ENCODE assay signal across 8 cellular contexts in the genomic region with DNA sequence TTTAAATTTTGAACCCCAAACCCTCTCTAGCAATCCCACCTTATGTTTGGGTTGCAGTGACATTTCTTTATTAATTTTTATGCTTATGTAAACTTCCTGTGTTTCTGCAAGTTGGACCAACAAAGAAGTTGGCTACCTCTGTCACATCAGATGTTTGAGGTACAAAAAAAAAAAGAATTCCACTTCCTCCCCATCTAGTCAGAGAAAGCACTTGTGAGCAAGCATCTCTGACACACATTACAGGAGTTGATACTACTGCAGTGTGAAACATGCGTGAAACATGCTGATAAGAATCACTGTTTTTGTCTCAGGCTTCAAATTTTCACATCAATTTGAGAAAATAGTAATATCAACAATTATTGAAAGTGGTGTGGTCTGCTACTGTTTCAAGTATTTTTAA. TPM values are rescaled to one million over a fixed set of nuclear protein-coding genes. Genes with fewer than 3 reads are reported as not detected.
A peak's percentile ranks its signal among the peaks of the same experiment; 100 is the strongest.
DNase-seq lines count a peak whose midpoint lies in the region; ATAC-seq, FAIRE-seq and TF ChIP-seq lines count a peak whose summit lies in the region.

No MANE protein-coding gene starts in this region.

- POLR2A ChIA-PET in A549 (lab: Yijun Ruan, JAX): no interaction called here

- H3K9ac ChIP-seq in kidney (ENCODE audit: low read length in 2 of 2): peak overlapping the region in 1 of 2 donors; percentile 62

- no peak for TF ChIP-seq RAD21 in A549 (conservative IDR thresholded peaks at IDR 0.05 in 1 of 2, IDR thresholded peaks at IDR 0.05 in 1 of 2)

- peaks cover 0 to 2% of the 10 kb centered on the region in 2 donors for H3K36me3 ChIP-seq in kidney (ENCODE audit: control insufficient read depth in 1 of 2, insufficient read depth in 2 of 2, low read length in 2 of 2)

- ATAC-seq in A549 (no peak), GM18868 (IDR thresholded peaks at IDR 0.05; ENCODE audit: unreplicated experiment) (peak; percentile 26), HG02759 (IDR thresholded peaks at IDR 0.05; ENCODE audit: unreplicated experiment) (no peak)

- WGBS in A549 (ENCODE audit: missing lambda C conversion rate): 38% methylated on average over 1 of the region's 1 CpG

- H3K27ac ChIP-seq in A549: peak overlapping the region; percentile 95 to 99; a peak in 4 of 6 replicates
- H3K27ac ChIP-seq in kidney (ENCODE audit: low read depth in 2 of 2, low read length in 2 of 2): peak overlapping the region; percentile 89 to 90

- peak overlapping the region; percentile 96 for H3K27ac Mint-ChIP-seq in activated T-helper 1 cell treated with anti-CD3 and anti-CD28 coated beads, Interleukin-12 subunit alpha, Interleukin-12 subunit beta, Interleukin-2, Interleukin-4 antibody, amounts not matched to agents 30 ng/mL and 10 ng/mL and 1 ng/mL, durations not matched to agents 14 hours and 24 hours and 36 hours

- CTCF ChIA-PET in A549 (lab: Yijun Ruan, JAX): interaction anchor here (1.1 kb wide), 1 partner anchor 18 kb away, joined by 3 read pairs; no protein-coding TSS in a partner anchor

- FAIRE-seq in A549 (lab: Jason Lieb, UNC) (no peak), kidney (lab: Jason Lieb, UNC) (no peak), frontal cortex (lab: Jason Lieb, UNC) (no peak)

- peak overlapping the region; percentile 92 for H3K4me3 Mint-ChIP-seq in activated T-helper 1 cell treated with anti-CD3 and anti-CD28 coated beads, Interleukin-12 subunit alpha, Interleukin-12 subunit beta, Interleukin-2, Interleukin-4 antibody, amounts not matched to agents 30 ng/mL and 10 ng/mL and 1 ng/mL, durations not matched to agents 14 hours and 24 hours and 36 hours

- no peak for TF ChIP-seq POLR2A in A549 (IDR thresholded peaks at IDR 0.05; ENCODE audit: low read length)

- H3K4me3 ChIP-seq in A549 (peak overlapping the region; percentile 74; the same call in 2 of the 3 replicates), kidney (ENCODE audit: low read length in 2 of 2) (peak overlapping the region in 1 of 2 donors; percentile 73)

- H3K27me3 Mint-ChIP-seq in activated T-helper 1 cell treated with anti-CD3 and anti-CD28 coated beads, Interleukin-12 subunit alpha, Interleukin-12 subunit beta, Interleukin-2, Interleukin-4 antibody, amounts not matched to agents 30 ng/mL and 10 ng/mL and 1 ng/mL, durations not matched to agents 14 hours and 24 hours and 36 hours (ENCODE audit: insufficient read depth): peaks cover 2% of the 10 kb centered on the region

- H3K9me3 Mint-ChIP-seq in activated T-helper 1 cell treated with anti-CD3 and anti-CD28 coated beads, Interleukin-12 subunit alpha, Interleukin-12 subunit beta, Interleukin-2, Interleukin-4 antibody, amounts not matched to agents 30 ng/mL and 10 ng/mL and 1 ng/mL, durations not matched to agents 14 hours and 24 hours and 36 hours: no peaks in the 10 kb centered on the region

- TF ChIP-seq EP300 in A549 (IDR thresholded peaks at IDR 0.05): no peak

- no peaks in the 10 kb centered on the region for H3K9me3 ChIP-seq in A549
- H3K9me3 ChIP-seq in kidney (ENCODE audit: control insufficient read depth in 1 of 2, low read length in 2 of 2): no peaks in the 10 kb centered on the region

- TF ChIP-seq CTCF in A549 (IDR thresholded peaks at IDR 0.05) (no peak), kidney (IDR thresholded peaks at IDR 0.05; ENCODE audit: borderline replicate concordance, extremely low read depth, insufficient read depth) (no peak)

- H3K36me3 Mint-ChIP-seq in activated T-helper 1 cell treated with anti-CD3 and anti-CD28 coated beads, Interleukin-12 subunit alpha, Interleukin-12 subunit beta, Interleukin-2, Interleukin-4 antibody, amounts not matched to agents 30 ng/mL and 10 ng/mL and 1 ng/mL, durations not matched to agents 14 hours and 24 hours and 36 hours (ENCODE audit: low read depth): peaks cover 17% of the 10 kb centered on the region

- H3K4me1 Mint-ChIP-seq in activated T-helper 1 cell treated with anti-CD3 and anti-CD28 coated beads, Interleukin-12 subunit alpha, Interleukin-12 subunit beta, Interleukin-2, Interleukin-4 antibody, amounts not matched to agents 30 ng/mL and 10 ng/mL and 1 ng/mL, durations not matched to agents 14 hours and 24 hours and 36 hours (ENCODE audit: low read depth): peaks cover 46% of the 10 kb centered on the region

- H3K4me1 ChIP-seq in A549: peaks cover 23% of the 10 kb centered on the region
- H3K4me1 ChIP-seq in kidney (ENCODE audit: control insufficient read depth in 1 of 2, insufficient read depth in 1 of 2, low read depth in 1 of 2, low read length in 2 of 2): peaks cover 0 to 7% of the 10 kb centered on the region in 2 donors

- DNase-seq in A549 (ENCODE audit: low read depth in 1 of 2, low spot score in 1 of 2) (no peak), kidney (no peak), frontal cortex (ENCODE audit: low spot score in 2 of 2) (no peak), NCI-H2081 (lab: John Stamatoyannopoulos, UW) (no peak), NCI-H2029 (lab: John Stamatoyannopoulos, UW) (no peak)
- peak; percentile 14 for DNase-seq in activated T-helper 1 cell treated with anti-CD3 and anti-CD28 coated beads, Interleukin-12 subunit alpha, Interleukin-12 subunit beta, Interleukin-2, Interleukin-4 antibody, amounts not matched to agents 30 ng/mL and 10 ng/mL and 1 ng/mL, durations not matched to agents 14 hours and 24 hours and 36 hours (ENCODE audit: low spot score)

- H3K4me2 ChIP-seq in A549: peak overlapping the region; percentile 83

- intact Hi-C loops in activated T-helper 1 cell treated with anti-CD3 and anti-CD28 coated beads, Interleukin-12 subunit alpha, Interleukin-12 subunit beta, Interleukin-2, Interleukin-4 antibody, amounts not matched to agents 30 ng/mL and 10 ng/mL and 1 ng/mL, durations not matched to agents 14 hours and 24 hours and 36 hours (cut with micrococcal nuclease): loop anchor here (1.0 to 2.0 kb wide), 5 partner anchors 11 to 82 kb away; no protein-coding TSS in a partner anchor
- intact Hi-C loops in kidney (cut with DNase I): no loop called here

TF ChIP-seq in A549, 52 proteins besides CTCF, POLR2A, EP300 and RAD21 (continues in another document):
- no peak for TF ChIP-seq CHD4 (IDR thresholded peaks at IDR 0.05; ENCODE audit: borderline replicate concordance)
- no peak for TF ChIP-seq FOXS1 (CRISPR knock-in tag; IDR thresholded peaks at IDR 0.05)
- TF ChIP-seq, protein P1, sequence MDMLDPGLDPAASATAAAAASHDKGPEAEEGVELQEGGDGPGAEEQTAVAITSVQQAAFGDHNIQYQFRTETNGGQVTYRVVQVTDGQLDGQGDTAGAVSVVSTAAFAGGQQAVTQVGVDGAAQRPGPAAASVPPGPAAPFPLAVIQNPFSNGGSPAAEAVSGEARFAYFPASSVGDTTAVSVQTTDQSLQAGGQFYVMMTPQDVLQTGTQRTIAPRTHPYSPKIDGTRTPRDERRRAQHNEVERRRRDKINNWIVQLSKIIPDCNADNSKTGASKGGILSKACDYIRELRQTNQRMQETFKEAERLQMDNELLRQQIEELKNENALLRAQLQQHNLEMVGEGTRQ (IDR thresholded peaks at IDR 0.05): no peak
- TF ChIP-seq, protein P2, sequence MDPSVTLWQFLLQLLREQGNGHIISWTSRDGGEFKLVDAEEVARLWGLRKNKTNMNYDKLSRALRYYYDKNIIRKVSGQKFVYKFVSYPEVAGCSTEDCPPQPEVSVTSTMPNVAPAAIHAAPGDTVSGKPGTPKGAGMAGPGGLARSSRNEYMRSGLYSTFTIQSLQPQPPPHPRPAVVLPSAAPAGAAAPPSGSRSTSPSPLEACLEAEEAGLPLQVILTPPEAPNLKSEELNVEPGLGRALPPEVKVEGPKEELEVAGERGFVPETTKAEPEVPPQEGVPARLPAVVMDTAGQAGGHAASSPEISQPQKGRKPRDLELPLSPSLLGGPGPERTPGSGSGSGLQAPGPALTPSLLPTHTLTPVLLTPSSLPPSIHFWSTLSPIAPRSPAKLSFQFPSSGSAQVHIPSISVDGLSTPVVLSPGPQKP (IDR thresholded peaks at IDR 0.05; ENCODE audit: low read depth, low read length): no peak
- TF ChIP-seq RFX5 (IDR thresholded peaks at IDR 0.05): no peak

RNA-seq across cellular contexts. Expression of a gene that starts 1.3 kb away (rescaled TPM):
- polyA plus RNA-seq in A549 (2011; rRNA removed): not detected in 2 replicates
- not detected in 2 replicates for polyA plus RNA-seq in A549 (2012; cell fraction: cytosol; rRNA removed)
- polyA plus RNA-seq in A549 (2012; cell fraction: nucleus; rRNA removed): not detected in 2 replicates
- polyA plus RNA-seq in A549 (2017; fragmentation: RNase III; extraction: RNeasy Plus Mini Kit Qiagen cat#74134 plus additional on column Dnase treatment): not detected in 3 replicates
- 2.4 TPM in 1 of 2 replicates, not detected in the other for polyA minus RNA-seq in A549 (2011; rRNA and poly(A)+ RNA removed)
- total RNA-seq in activated T-helper 1 cell treated with anti-CD3 and anti-CD28 coated beads, Interleukin-12 subunit alpha, Interleukin-12 subunit beta, Interleukin-2, Interleukin-4 antibody, amounts not matched to agents 30 ng/mL and 10 ng/mL and 1 ng/mL, durations not matched to agents 14 hours and 24 hours and 36 hours: not detected in 2 replicates
- not detected for total RNA-seq in kidney
- polyA plus RNA-seq in kidney (ENCODE audit: insufficient read depth, low read depth, low replicate concordance): not detected
- not detected for total RNA-seq in frontal cortex

RNA-seq across cellular contexts. Expression of a gene that starts 47.2 kb away (rescaled TPM):
- polyA plus RNA-seq in A549 (2011; rRNA removed): 7.3 and 16.4 TPM in 2 replicates
- 5.0 and 6.4 TPM in 2 replicates for polyA plus RNA-seq in A549 (2012; cell fraction: cytosol; rRNA removed)
- polyA plus RNA-seq in A549 (2012; cell fraction: nucleus; rRNA removed): 13.0 and 13.8 TPM in 2 replicates
- 4.9 to 5.7 TPM (median 5.4 TPM) in 3 replicates for polyA plus RNA-seq in A549 (2017; fragmentation: RNase III; extraction: RNeasy Plus Mini Kit Qiagen cat#74134 plus additional on column Dnase treatment)
- 51.9 and 55.0 TPM in 2 replicates for polyA minus RNA-seq in A549 (2011; rRNA and poly(A)+ RNA removed)
- 40.7 and 48.2 TPM in 2 replicates for total RNA-seq in activated T-helper 1 cell treated with anti-CD3 and anti-CD28 coated beads, Interleukin-12 subunit alpha, Interleukin-12 subunit beta, Interleukin-2, Interleukin-4 antibody, amounts not matched to agents 30 ng/mL and 10 ng/mL and 1 ng/mL, durations not matched to agents 14 hours and 24 hours and 36 hours
- total RNA-seq in kidney: 36.4 TPM
- 1.4 TPM for polyA plus RNA-seq in kidney (ENCODE audit: insufficient read depth, low read depth, low replicate concordance)
- 6.9 TPM for total RNA-seq in frontal cortex

RNA-seq across cellular contexts. Expression of a gene that starts 47.3 kb away (rescaled TPM):
- polyA plus RNA-seq in A549 (2011; rRNA removed) (65.2 and 66.1 TPM in 2 replicates), A549 (2017; fragmentation: RNase III; extraction: RNeasy Plus Mini Kit Qiagen cat#74134 plus additional on column Dnase treatment) (71.7 to 81.3 TPM (median 73.4 TPM) in 3 replicates), kidney (ENCODE audit: insufficient read depth, low read depth, low replicate concordance) (99.5 TPM)
- 23.4 and 28.0 TPM in 2 replicates for polyA plus RNA-seq in A549 (2012; cell fraction: cytosol; rRNA removed)
- polyA plus RNA-seq in A549 (2012; cell fraction: nucleus; rRNA removed): 4.3 and 5.5 TPM in 2 replicates
- 5.5 and 6.7 TPM in 2 replicates for polyA minus RNA-seq in A549 (2011; rRNA and poly(A)+ RNA removed)
- total RNA-seq in activated T-helper 1 cell treated with anti-CD3 and anti-CD28 coated beads, Interleukin-12 subunit alpha, Interleukin-12 subunit beta, Interleukin-2, Interleukin-4 antibody, amounts not matched to agents 30 ng/mL and 10 ng/mL and 1 ng/mL, durations not matched to agents 14 hours and 24 hours and 36 hours: 100 and 106 TPM in 2 replicates
- total RNA-seq in kidney (55.2 TPM), frontal cortex (48.1 TPM)
